ENCODE assay signal across 2 cellular contexts in the genomic region with DNA sequence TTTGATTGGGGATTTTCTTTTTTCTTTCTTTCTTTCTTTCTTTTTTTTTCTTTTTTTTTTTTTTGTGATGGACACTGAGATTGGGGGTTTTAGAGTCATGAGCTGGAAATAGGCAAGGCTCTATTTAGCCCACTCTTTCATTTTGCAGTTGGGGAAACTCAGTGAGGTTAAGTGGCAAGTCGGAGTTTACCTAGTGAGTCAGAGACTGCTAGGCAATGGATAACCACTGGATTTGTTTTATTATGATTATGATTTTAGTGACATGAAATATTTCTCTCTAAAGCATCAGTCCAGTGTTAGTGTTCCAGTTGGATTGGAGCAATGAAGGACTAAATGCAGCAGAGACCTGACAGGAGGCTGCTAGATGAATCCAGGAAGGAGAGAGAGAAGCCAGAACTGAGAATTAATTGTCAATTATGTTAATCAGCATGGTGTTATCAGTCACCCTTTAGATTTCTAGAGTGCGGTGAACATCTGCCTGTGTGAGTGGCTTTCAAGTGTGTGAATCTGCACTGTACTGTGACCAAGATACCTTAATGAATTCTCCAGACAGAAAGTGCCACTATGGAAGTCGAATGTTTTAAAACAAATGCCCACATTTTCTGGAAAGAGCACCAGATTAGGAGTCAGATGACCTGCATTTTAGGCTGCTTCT.
A peak's percentile ranks its signal among the peaks of the same experiment; 100 is the strongest.
TF ChIP-seq lines count a peak whose summit lies in the region.

No MANE protein-coding gene starts in this region.

TF ChIP-seq in A549, 52 proteins besides CTCF, POLR2A, EP300 and RAD21 (continued from another document):
- TF ChIP-seq FOSL2 (IDR thresholded peaks at IDR 0.05) (0 out of 2 replicates have a peak, but pooled peaks have one; percentile 13), FOSL2 (CRISPR knock-in tag; IDR thresholded peaks at IDR 0.05) (no peak; the same call in 1 of the 2 replicates), EHMT2 (IDR thresholded peaks at IDR 0.05; ENCODE audit: low read depth) (no peak), HMGXB4 (CRISPR knock-in tag; IDR thresholded peaks at IDR 0.05; ENCODE audit: borderline replicate concordance) (no peak), CBX2 (IDR thresholded peaks at IDR 0.05; ENCODE audit: borderline replicate concordance, low read depth) (no peak)
TF ChIP-seq in A549: peak in this region for 1.

TF ChIP-seq in GM23338, 12 proteins besides CTCF, POLR2A, EP300 and RAD21 (continued from another document):
- TF ChIP-seq REST (IDR thresholded peaks at IDR 0.05; ENCODE audit: unreplicated experiment) (no peak), STAT1 (IDR thresholded peaks at IDR 0.05; ENCODE audit: unreplicated experiment) (no peak), POLR2AphosphoS5 (IDR thresholded peaks at IDR 0.05; ENCODE audit: low read depth) (no peak), EZH2 (IDR thresholded peaks at IDR 0.05; ENCODE audit: low read depth, unreplicated experiment) (no peak), EZH2phosphoT487 (IDR thresholded peaks at IDR 0.05; ENCODE audit: unreplicated experiment) (no peak), CREB1 (CRISPR knock-in tag; IDR thresholded peaks at IDR 0.05; ENCODE audit: low read depth) (no peak), ETS1 (IDR thresholded peaks at IDR 0.05) (no peak)
